In the genomic region with DNA sequence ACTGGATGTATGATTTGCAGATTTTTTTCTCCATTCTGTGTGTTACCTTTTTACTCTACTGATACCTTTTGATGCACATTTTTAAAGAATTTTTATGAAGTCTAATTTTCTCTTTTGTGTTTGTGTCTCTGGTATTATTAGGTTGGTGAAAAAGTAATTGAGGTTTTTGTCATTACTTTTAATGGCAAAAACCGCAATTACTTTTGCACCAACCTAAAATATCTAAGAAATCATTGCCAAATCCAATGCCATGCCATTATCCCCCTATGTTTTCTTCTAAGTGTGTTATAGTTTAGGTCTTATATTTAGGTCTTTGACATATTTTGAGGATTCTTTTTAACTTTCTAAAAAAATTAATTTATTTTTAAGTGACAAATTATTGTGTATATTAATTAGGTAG, we compare ENCODE assay signal across 34 cellular contexts.
"Had no signal": no experiment of that assay in that cellular context is flagged by ENCODE, and none has a peak within 500 bp of the region (broad histone marks: within the 10 kb centered on the region; RNA-seq: fewer than 3 reads in every experiment).

No MANE protein-coding gene starts in this region.

- H3K4me3 ChIP-seq: adrenal gland, body of pancreas, breast epithelium had no signal

- DNase-seq: activated B cell treated with CpG ODN at 0.5 μM for 24 hours; activated CD4-positive, alpha-beta memory T cell treated with anti-CD3 and anti-CD28 coated beads for 36 hours; activated CD4-positive, alpha-beta T cell treated with anti-CD3 and anti-CD28 coated beads for 4 hours; activated CD4-positive, alpha-beta T cell treated with anti-CD3 and anti-CD28 coated beads, Interleukin-2, amount 10 ng/mL, durations not matched to agents 24 days and 14 days; activated CD4-positive, alpha-beta T cell treated with anti-CD3 and anti-CD28 coated beads, Interleukin-2, amount 50 U/mL, for 1 hour; activated CD4-positive, alpha-beta T cell treated with anti-CD3 and anti-CD28 coated beads, Interleukin-2, amount 50 U/mL, for 4 hours; activated CD4-positive, CD25-positive, alpha-beta regulatory T cell treated with anti-CD3 and anti-CD28 coated beads, Interleukin-2, amount 50 U/mL, for 72 hours; activated CD8-positive, alpha-beta memory T cell treated with anti-CD3 and anti-CD28 coated beads, Interleukin-2, amount 50 U/mL, for 4 hours; activated CD8-positive, alpha-beta T cell treated with anti-CD3 and anti-CD28 coated beads for 36 hours; activated effector memory CD4-positive, alpha-beta T cell treated with anti-CD3 and anti-CD28 coated beads, Interleukin-2, amount 50 U/mL, for 16 hours; activated gamma-delta T cell treated with Interleukin-2 at 50 U/mL for 16 hours; activated naive CD4-positive, alpha-beta T cell; activated naive CD4-positive, alpha-beta T cell treated with anti-CD3 and anti-CD28 coated beads for 36 hours; activated naive CD4-positive, alpha-beta T cell treated with anti-CD3 and anti-CD28 coated beads, Interleukin-2, amount 50 U/mL, for 16 hours; activated naive CD8-positive, alpha-beta T cell treated with anti-CD3 and anti-CD28 coated beads for 36 hours; activated T-cell treated with anti-CD3 and anti-CD28 coated beads for 4 hours; activated T-cell treated with anti-CD3 and anti-CD28 coated beads, Interleukin-2, amount 50 U/mL, for 1 hour; activated T-cell treated with anti-CD3 and anti-CD28 coated beads, Interleukin-2, amount 50 U/mL, for 4 hours; activated T-cell treated with anti-CD3 and anti-CD28 coated beads, Interleukin-2, amount 50 U/mL, for 72 hours; adrenal gland; amniotic stem cell; aorta; body of pancreas; brain microvascular endothelial cell; central memory CD4-positive, alpha-beta T cell; T-helper 1 cell; T-helper 2 cell; T-helper 9 cell had no signal

- H3K36me3 ChIP-seq: adrenal gland, brain microvascular endothelial cell, breast epithelium had no signal

- ATAC-seq: activated CD8-positive, alpha-beta T cell treated with anti-CD3 and anti-CD28 coated beads for 36 hours; activated naive CD4-positive, alpha-beta T cell treated with anti-CD3 and anti-CD28 coated beads, Interleukin-2, amount 50 U/mL, for 72 hours; activated T-cell treated with anti-CD3 and anti-CD28 coated beads, Interleukin-2, amount 50 U/mL, for 4 hours; activated T-cell treated with anti-CD3 and anti-CD28 coated beads, Interleukin-2, amount 50 U/mL, for 72 hours; activated T-helper 17 cell treated with anti-CD3 and anti-CD28 coated beads, Interleukin-2, amount 50 U/mL, for 72 hours; body of pancreas had no signal

- H3K27me3 ChIP-seq: adrenal gland, body of pancreas, brain microvascular endothelial cell, breast epithelium had no signal

- H3K4me1 ChIP-seq: adrenal gland, body of pancreas, breast epithelium had no signal

- FAIRE-seq: astrocyte, TTC549 had no signal

- H3K27ac ChIP-seq: adrenal gland, body of pancreas, brain microvascular endothelial cell, breast epithelium, VCaP had no signal

- H3K9me3 ChIP-seq: adrenal gland, body of pancreas, breast epithelium had no signal
